In the genomic region with DNA sequence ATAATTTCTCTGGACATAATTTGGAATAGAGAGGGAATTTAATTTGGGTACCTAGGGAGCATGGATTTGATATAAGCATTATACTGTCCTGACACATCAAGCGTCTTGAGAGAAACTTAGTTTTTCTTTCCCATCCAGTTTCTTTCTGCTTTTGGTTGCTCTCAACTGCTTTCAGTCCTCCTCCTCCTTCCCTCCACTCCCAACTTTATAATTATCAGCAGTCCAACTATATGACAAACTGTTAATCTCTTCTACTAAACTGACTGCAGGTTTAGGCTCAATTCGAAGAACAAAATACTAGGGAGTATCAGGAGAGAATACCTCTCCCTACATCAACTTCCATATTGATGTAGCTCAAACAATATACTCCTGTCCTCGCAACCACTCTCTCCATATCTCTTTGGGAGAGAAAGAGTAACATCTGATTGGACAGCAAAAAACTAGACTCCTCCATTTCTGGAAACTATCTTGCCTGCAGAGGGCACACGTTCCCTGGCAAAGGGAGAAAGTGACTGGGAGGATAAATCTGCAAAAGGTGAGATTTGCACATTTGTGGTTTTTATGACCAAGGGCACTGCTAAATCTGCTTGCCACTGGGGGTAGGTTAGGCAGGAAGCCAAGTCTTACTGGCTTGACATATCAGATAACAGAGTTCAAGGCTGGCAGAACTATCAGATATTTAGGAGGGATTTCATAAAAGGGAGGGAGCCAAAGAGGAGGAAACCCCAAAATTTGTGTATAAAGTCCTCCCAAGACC, we compare ENCODE assay signal across 8 cellular contexts. TPM values are rescaled to one million over a fixed set of nuclear protein-coding genes. Genes with fewer than 3 reads are reported as not detected.
DNase-seq lines count a peak whose midpoint lies in the region; ATAC-seq and TF ChIP-seq lines count a peak whose summit lies in the region.

No MANE protein-coding gene starts in this region.

- H2BK20ac ChIP-seq in H9 (ENCODE audit: low read depth, low read length, poor library complexity, severe bottlenecking), result no peak overlapping the region

- no peak overlapping the region for H2AFZ ChIP-seq in H9 (ENCODE audit: low read length)
- no peak overlapping the region for H2AFZ ChIP-seq in neuronal stem cell (ENCODE audit: low read length)

- intact Hi-C loops in activated CD4-positive, alpha-beta memory T cell treated with anti-CD3 and anti-CD28 coated beads for 36 hours (cut with micrococcal nuclease), result loop anchor here (1.0 kb wide), 3 partner anchors 40 to 984 kb away; a partner anchor contains a TSS

- no peaks in the 10 kb centered on the region for H3K79me1 ChIP-seq in H9 (ENCODE audit: insufficient read depth, low read depth, low read length, poor library complexity, severe bottlenecking)
- H3K79me1 ChIP-seq in neuronal stem cell (ENCODE audit: low read depth, low read length), result no peaks in the 10 kb centered on the region

- H4K91ac ChIP-seq in H9 (ENCODE audit: insufficient read length, low read depth, low read length) (no peak overlapping the region), neuronal stem cell (ENCODE audit: low read depth, low read length, poor library complexity) (no peak overlapping the region)

- no peaks in the 10 kb centered on the region for H3K79me2 ChIP-seq in H9 (ENCODE audit: insufficient read depth, low read length)

- TF ChIP-seq EP300 in suprapubic skin (IDR thresholded peaks at IDR 0.05), result no peak

- no peak overlapping the region for H3K4me3 Mint-ChIP-seq in H9
- H3K4me3 Mint-ChIP-seq in activated CD4-positive, alpha-beta memory T cell treated with anti-CD3 and anti-CD28 coated beads for 36 hours, result no peak overlapping the region

- H3K4me1 ChIP-seq in H9 (ENCODE audit: insufficient read depth, low read length) (no peaks in the 10 kb centered on the region), neuronal stem cell (ENCODE audit: control insufficient read depth in 2 of 2, insufficient read depth in 1 of 2, low read depth in 1 of 2, low read length in 2 of 2) (no peaks in the 10 kb centered on the region), suprapubic skin (peaks cover 3% of the 10 kb centered on the region)

- no peak overlapping the region for H3T11ph ChIP-seq in H9 (ENCODE audit: low read length)

- no peak overlapping the region for H3K23ac ChIP-seq in H9 (ENCODE audit: insufficient read length, low read depth, low read length)
- no peak overlapping the region for H3K23ac ChIP-seq in neuronal stem cell (ENCODE audit: low read depth, low read length, poor library complexity)

- H4K8ac ChIP-seq in H9 (replicated peaks; ENCODE audit: insufficient read length, low read depth, low read length), result no peak overlapping the region
- no peak overlapping the region for H4K8ac ChIP-seq in neuronal stem cell (ENCODE audit: low read depth, low read length)

- H3K9me3 ChIP-seq in H9 (ENCODE audit: control insufficient read depth, low read depth, low read length) (no peaks in the 10 kb centered on the region), neuronal stem cell (replicated peaks in 1 of 2; ENCODE audit: control insufficient read depth in 2 of 2, insufficient read depth in 1 of 2, low read depth in 1 of 2, low read length in 2 of 2) (no peaks in the 10 kb centered on the region), suprapubic skin (no peaks in the 10 kb centered on the region)

- H3K36me3 ChIP-seq in neuronal stem cell (replicated peaks in 1 of 2; ENCODE audit: control insufficient read depth in 2 of 2, insufficient read depth in 2 of 2, low read length in 2 of 2) (no peaks in the 10 kb centered on the region), suprapubic skin (no peaks in the 10 kb centered on the region)

- no peak overlapping the region for H2BK15ac ChIP-seq in H9 (ENCODE audit: low read depth, low read length)
- H2BK15ac ChIP-seq in neuronal stem cell (ENCODE audit: low read length), result no peak overlapping the region

- H3K4me2 ChIP-seq in H9 (ENCODE audit: insufficient read depth, insufficient read length, low read length) (no peak overlapping the region), neuronal stem cell (ENCODE audit: insufficient read depth, low read length, poor library complexity, severe bottlenecking) (no peak overlapping the region)

- no peaks in the 10 kb centered on the region for H3K23me2 ChIP-seq in H9 (ENCODE audit: insufficient read length, low read depth, low read length, poor library complexity, severe bottlenecking)

- no peaks in the 10 kb centered on the region for H3K36me3 Mint-ChIP-seq in H9 (ENCODE audit: insufficient read depth in 1 of 3, low read depth in 3 of 3)
- H3K36me3 Mint-ChIP-seq in activated CD4-positive, alpha-beta memory T cell treated with anti-CD3 and anti-CD28 coated beads for 36 hours, result no peaks in the 10 kb centered on the region

- H3K27ac ChIP-seq in H9 (ENCODE audit: insufficient read length, low read depth, low read length), result no peak overlapping the region
- no peak overlapping the region for H3K27ac ChIP-seq in neuronal stem cell (replicated peaks; ENCODE audit: low read length)
- H3K27ac ChIP-seq in suprapubic skin, result no peak overlapping the region

- H4K20me1 ChIP-seq in H9 (ENCODE audit: control insufficient read depth, insufficient read depth, insufficient read length), result no peaks in the 10 kb centered on the region

- peak overlapping the region in 2 of 3 experiments; percentile 12 to 41; a peak in 1 of 7 replicates for H3K27ac Mint-ChIP-seq in H9
- H3K27ac Mint-ChIP-seq in activated CD4-positive, alpha-beta memory T cell treated with anti-CD3 and anti-CD28 coated beads for 36 hours, result no peak overlapping the region

- DNase-seq in DMS 273 (lab: John Stamatoyannopoulos, UW; ENCODE audit: unreplicated experiment) (peak; percentile 83), H9 (peak; percentile 52), NCI-H460 (ENCODE audit: extremely low read depth, low read depth) (peak; percentile 71), fibroblast of gingiva (ENCODE audit: low read depth) (peak; percentile 46), neuronal stem cell (ENCODE audit: low spot score) (peak; percentile 17), suprapubic skin (ENCODE audit: low spot score in 2 of 2) (no peak)
- DNase-seq in activated CD4-positive, alpha-beta memory T cell treated with anti-CD3 and anti-CD28 coated beads for 36 hours, result peak; percentile 70

- H3K27me3 Mint-ChIP-seq in H9 (ENCODE audit: low read depth), result no peaks in the 10 kb centered on the region
- no peaks in the 10 kb centered on the region for H3K27me3 Mint-ChIP-seq in activated CD4-positive, alpha-beta memory T cell treated with anti-CD3 and anti-CD28 coated beads for 36 hours

- no peak for ATAC-seq in GM21515 (IDR thresholded peaks at IDR 0.05; ENCODE audit: unreplicated experiment)

- H3K9me3 Mint-ChIP-seq in H9, result no peaks in the 10 kb centered on the region
- H3K9me3 Mint-ChIP-seq in activated CD4-positive, alpha-beta memory T cell treated with anti-CD3 and anti-CD28 coated beads for 36 hours, result no peaks in the 10 kb centered on the region

- TF ChIP-seq POLR2A in suprapubic skin (IDR thresholded peaks at IDR 0.05), result no peak

- H2BK12ac ChIP-seq in H9 (ENCODE audit: insufficient read length, low read depth, low read length) (no peak overlapping the region), neuronal stem cell (ENCODE audit: low read length) (no peak overlapping the region)

- peaks cover 7 to 8% of the 10 kb centered on the region in 2 experiments for H3K4me1 Mint-ChIP-seq in H9
- H3K4me1 Mint-ChIP-seq in activated CD4-positive, alpha-beta memory T cell treated with anti-CD3 and anti-CD28 coated beads for 36 hours (ENCODE audit: low read depth), result peaks cover 15% of the 10 kb centered on the region

- no peak overlapping the region for H3K56ac ChIP-seq in H9 (ENCODE audit: insufficient read length, low read depth, low read length)

- no peak overlapping the region for H3K14ac ChIP-seq in H9 (ENCODE audit: insufficient read depth, low read length)
- no peak overlapping the region for H3K14ac ChIP-seq in neuronal stem cell (ENCODE audit: low read length)

- H3K4me3 ChIP-seq in neuronal stem cell (ENCODE audit: low read length in 2 of 2) (no peak overlapping the region), suprapubic skin (no peak overlapping the region)

- peak; percentile 73 for TF ChIP-seq CTCF in H9 (conservative IDR thresholded peaks at IDR 0.05)
- peak in 1 of 2 donors; percentile 45 for TF ChIP-seq CTCF in suprapubic skin (IDR thresholded peaks at IDR 0.05)

- H4K5ac ChIP-seq in H9 (ENCODE audit: insufficient read length, low read depth, low read length), result no peak overlapping the region

- no CpG with 5 or more reads among the region's 4 CpGs for WGBS in H9 (ENCODE audit: extremely low coverage, insufficient read length, low lambda C conversion rate)
- no CpG with 5 or more reads among the region's 4 CpGs for WGBS in neuronal stem cell (ENCODE audit: extremely low coverage in 2 of 2, insufficient read length in 2 of 2, insufficient replicate concordance in 1 of 2), 2 donors
- WGBS in suprapubic skin, result 39% methylated on average over 4 of the region's 4 CpGs

- CTCF ChIA-PET in activated CD4-positive, alpha-beta memory T cell treated with anti-CD3 and anti-CD28 coated beads for 36 hours (lab: Charles Lee), result interaction anchor here (0.8 to 1.5 kb wide), 2 partner anchors 40 to 324 kb away, joined by 3 to 5 read pairs; a partner anchor contains a TSS

- H3K18ac ChIP-seq in H9 (ENCODE audit: insufficient read length, low read depth, low read length) (no peak overlapping the region), neuronal stem cell (ENCODE audit: low read length) (no peak overlapping the region)

- no peak overlapping the region for H3K9ac ChIP-seq in H9 (ENCODE audit: extremely low read depth, insufficient read length, low read length)
- no peak overlapping the region for H3K9ac ChIP-seq in neuronal stem cell (ENCODE audit: low read depth, low read length, poor library complexity)

- POLR2A ChIA-PET in activated CD4-positive, alpha-beta memory T cell treated with anti-CD3 and anti-CD28 coated beads for 36 hours (lab: Charles Lee), result no interaction called here

- H3K4ac ChIP-seq in H9 (ENCODE audit: low read depth, low read length), result no peak overlapping the region
- no peak overlapping the region for H3K4ac ChIP-seq in neuronal stem cell (ENCODE audit: low read length)

- H3K27me3 ChIP-seq in H9 (ENCODE audit: insufficient read depth, low read length) (no peaks in the 10 kb centered on the region), neuronal stem cell (ENCODE audit: control insufficient read depth in 3 of 3, insufficient read depth in 3 of 3, low read depth in 1 of 3, low read length in 3 of 3) (no peaks in the 10 kb centered on the region), suprapubic skin (no peaks in the 10 kb centered on the region)

- H2BK120ac ChIP-seq in H9 (ENCODE audit: low read depth, low read length, poor library complexity, severe bottlenecking) (no peak overlapping the region), neuronal stem cell (ENCODE audit: low read depth, low read length) (no peak overlapping the region)

- H2BK5ac ChIP-seq in H9 (ENCODE audit: insufficient read length, low read length) (no peak overlapping the region), neuronal stem cell (ENCODE audit: low read length) (no peak overlapping the region)

- H2AK5ac ChIP-seq in H9 (ENCODE audit: insufficient read length, low read length) (no peak overlapping the region), neuronal stem cell (ENCODE audit: low read depth, low read length) (no peak overlapping the region)

RNA-seq across cellular contexts. Expression of a gene that starts 40.1 kb away (rescaled TPM):
- total RNA-seq in H9 (2021) (4.5 TPM in 2 replicates), suprapubic skin (1 to 10 TPM in 3 of 4 donors, under 1 TPM in 1; 0.85 to 4.2 (median 1.2) TPM)
- 5.6 and 6.9 TPM in 2 replicates for total RNA-seq in NCI-H460 (2014; rRNA removed; shearing (Covaris generic))
- polyA plus RNA-seq in NCI-H460 (2014; cell fraction: nucleus; rRNA removed), result 2.3 and 2.4 TPM in 2 replicates
- 1 to 10 TPM; 5.8 to 6.0 TPM for total RNA-seq in activated CD4-positive, alpha-beta memory T cell treated with anti-CD3 and anti-CD28 coated beads for 36 hours
- polyA plus RNA-seq in neuronal stem cell (2013, experiment 1 of 2), result 7.9 TPM
- polyA plus RNA-seq in neuronal stem cell (2013, experiment 2 of 2), result 7.9 TPM

Comparison
In these comparisons a context has a peak if more than half of its experiments do, and no peak if none do; other contexts are left out.
1. DNase-seq: peak in DMS 273 (single experiment), H9 (single experiment), NCI-H460 (single experiment), activated CD4-positive, alpha-beta memory T cell treated with anti-CD3 and anti-CD28 coated beads for 36 hours (single experiment), fibroblast of gingiva (single experiment) and neuronal stem cell (single experiment); none in suprapubic skin (0 of 2).